Comparison of ENCODE assay signal across 16 cellular contexts in genomic region chr20:496126-496696, GRCh38. TPM values are rescaled to one million over a fixed set of nuclear protein-coding genes. Genes with fewer than 3 reads are reported as not detected.
DNase-seq lines count a peak whose midpoint lies in the region; ATAC-seq and TF ChIP-seq lines count a peak whose summit lies in the region.
"Had no signal": no experiment of that assay in that cellular context is flagged by ENCODE, and none has a peak within 500 bp of the region (broad histone marks: within the 10 kb centered on the region; RNA-seq: fewer than 3 reads in every experiment).

No MANE protein-coding gene starts in this region.

- H3K9me3 ChIP-seq in adipocyte (ENCODE audit: control insufficient read depth, low read length) = no peaks in the 10 kb centered on the region
- H3K9me3 ChIP-seq in heart left ventricle = no peaks in the 10 kb centered on the region

- CTCF ChIA-PET in activated CD8-positive, alpha-beta memory T cell treated with anti-CD3 and anti-CD28 coated beads, Interleukin-2, amount 10 ng/mL, durations not matched to agents 7 days and 5 days (lab: Charles Lee) = interaction anchor here (0.6 to 1.2 kb wide), 3 partner anchors 48 to 149 kb away, joined by 3 to 4 read pairs (median 4); no protein-coding TSS in a partner anchor

- no peaks in the 10 kb centered on the region for H3K27me3 ChIP-seq in adipocyte (replicated peaks; ENCODE audit: control insufficient read depth, insufficient read depth, low read length)
- no peaks in the 10 kb centered on the region for H3K27me3 ChIP-seq in heart left ventricle

- intact Hi-C loops in heart left ventricle (cut with DNase I) = no loop called here

- ATAC-seq in heart left ventricle (peak; percentile 65 to 83 (median 75)), HG02938 (IDR thresholded peaks at IDR 0.05; ENCODE audit: unreplicated experiment) (no peak)
- no peak for ATAC-seq in activated CD8-positive, alpha-beta memory T cell treated with anti-CD3 and anti-CD28 coated beads, Interleukin-2, amount 10 ng/mL, durations not matched to agents 7 days and 5 days
- ATAC-seq: CD8-positive, alpha-beta T cell; stimulated activated naive B cell treated with anti-CD40 and anti-IgM and Interleukin-4, amounts not matched to agents 10 μg/mL and 1 μg/mL and 100 μg/mL, for 72 hours had no signal

- no peak for TF ChIP-seq POLR2A in heart left ventricle (IDR thresholded peaks at IDR 0.05)

- no peak for TF ChIP-seq CTCF in heart left ventricle (IDR thresholded peaks at IDR 0.05)

- no peak overlapping the region for H3K4me3 Mint-ChIP-seq in activated CD8-positive, alpha-beta memory T cell treated with anti-CD3 and anti-CD28 coated beads, Interleukin-2, amount 10 ng/mL, durations not matched to agents 7 days and 5 days
- H3K4me3 Mint-ChIP-seq: CD8-positive, alpha-beta T cell; stimulated activated naive B cell treated with anti-CD40 and anti-IgM and Interleukin-4, amounts not matched to agents 10 μg/mL and 1 μg/mL and 100 μg/mL, for 72 hours had no signal

- H3K4me3 ChIP-seq in adipocyte (ENCODE audit: low read length) (peak overlapping the region; percentile 13), heart left ventricle (no peak overlapping the region)

- H3K4me1 Mint-ChIP-seq in activated CD8-positive, alpha-beta memory T cell treated with anti-CD3 and anti-CD28 coated beads, Interleukin-2, amount 10 ng/mL, durations not matched to agents 7 days and 5 days = no peaks in the 10 kb centered on the region
- H3K4me1 Mint-ChIP-seq: stimulated activated naive B cell treated with anti-CD40 and anti-IgM and Interleukin-4, amounts not matched to agents 10 μg/mL and 1 μg/mL and 100 μg/mL, for 72 hours had no signal

- peaks cover 66% of the 10 kb centered on the region for H3K36me3 ChIP-seq in adipocyte (ENCODE audit: control insufficient read depth, insufficient read depth, low read length, severe bottlenecking)
- H3K36me3 ChIP-seq in heart left ventricle = peaks cover 0 to 98% (median 96%) of the 10 kb centered on the region in 9 donors

- 39 to 48% (median 43%) methylated on average over 2 of the region's 2 CpGs for WGBS in heart left ventricle, 4 donors

- H3K4me1 ChIP-seq in adipocyte (ENCODE audit: control insufficient read depth, insufficient read depth, low read length) = peaks cover 60% of the 10 kb centered on the region
- H3K4me1 ChIP-seq in heart left ventricle = peaks cover 0 to 28% (median 6%) of the 10 kb centered on the region in 12 donors

- H3K27ac Mint-ChIP-seq in activated CD8-positive, alpha-beta memory T cell treated with anti-CD3 and anti-CD28 coated beads, Interleukin-2, amount 10 ng/mL, durations not matched to agents 7 days and 5 days = no peak overlapping the region
- H3K27ac Mint-ChIP-seq: stimulated activated naive B cell treated with anti-CD40 and anti-IgM and Interleukin-4, amounts not matched to agents 10 μg/mL and 1 μg/mL and 100 μg/mL, for 72 hours had no signal

- no peaks in the 10 kb centered on the region for H3K27me3 Mint-ChIP-seq in activated CD8-positive, alpha-beta memory T cell treated with anti-CD3 and anti-CD28 coated beads, Interleukin-2, amount 10 ng/mL, durations not matched to agents 7 days and 5 days
- H3K27me3 Mint-ChIP-seq: stimulated activated naive B cell treated with anti-CD40 and anti-IgM and Interleukin-4, amounts not matched to agents 10 μg/mL and 1 μg/mL and 100 μg/mL, for 72 hours had no signal

- DNase-seq in AG20443 (ENCODE audit: low spot score) (peak; percentile 21), adipocyte (ENCODE audit: low read depth) (peak; percentile 93), heart left ventricle (no peak), renal cortical epithelial cell (ENCODE audit: low read depth) (peak; percentile 69), UCSD-AML1 (lab: John Stamatoyannopoulos, UW; ENCODE audit: unreplicated experiment) (no peak)
- DNase-seq in activated CD8-positive, alpha-beta memory T cell treated with anti-CD3 and anti-CD28 coated beads, Interleukin-2, amount 10 ng/mL, durations not matched to agents 7 days and 5 days = no peak
- no peak for DNase-seq in NK-92 treated with Interleukin-12 subunit alpha and Interleukin-12 subunit beta, amount 100 ng/mL, for 24 hours (lab: John Stamatoyannopoulos, UW)
- DNase-seq: CD8-positive, alpha-beta T cell; effector CD4-positive, alpha-beta T cell; NCI-H1417 treated with DMSO at 0.1 percent for 48 hours; NCI-H774; SHP77 treated with DMSO at 0.1 percent for 48 hours; stimulated activated CD4-positive, alpha-beta T cell treated with anti-CD3 and anti-CD28 coated beads, Interleukin-4, amount 100 ng/mL, for 1 hour; stimulated activated naive B cell treated with anti-CD40 and anti-IgM and Interleukin-4, amounts not matched to agents 10 μg/mL and 1 μg/mL and 100 μg/mL, for 72 hours; WERI-Rb-1 had no signal

- H3K9ac ChIP-seq in adipocyte (ENCODE audit: low read length) = peak overlapping the region; percentile 50

- H3K27ac ChIP-seq in heart left ventricle = peak overlapping the region in 10 of 12 donors; percentile 16 to 73 (median 34)
- H3K27ac ChIP-seq: WERI-Rb-1 had no signal

- no peaks in the 10 kb centered on the region for H3K9me3 Mint-ChIP-seq in activated CD8-positive, alpha-beta memory T cell treated with anti-CD3 and anti-CD28 coated beads, Interleukin-2, amount 10 ng/mL, durations not matched to agents 7 days and 5 days (ENCODE audit: low read depth)
- H3K9me3 Mint-ChIP-seq: CD8-positive, alpha-beta T cell; stimulated activated naive B cell treated with anti-CD40 and anti-IgM and Interleukin-4, amounts not matched to agents 10 μg/mL and 1 μg/mL and 100 μg/mL, for 72 hours had no signal

- H3K36me3 Mint-ChIP-seq in activated CD8-positive, alpha-beta memory T cell treated with anti-CD3 and anti-CD28 coated beads, Interleukin-2, amount 10 ng/mL, durations not matched to agents 7 days and 5 days = peaks cover 43% of the 10 kb centered on the region

RNA-seq across cellular contexts. Expression of gene TBC1D20, which starts 33.9 kb away (rescaled TPM):
- 10 to 100 TPM; 19.0 to 38.9 (median 26.3) TPM for total RNA-seq in heart left ventricle
- polyA plus RNA-seq in heart left ventricle = 10 to 100 TPM in 1 of 2 donors, 1 to 10 TPM in 1; 9.3 to 25.5 TPM
- 34.2 and 36.9 TPM in 2 replicates for total RNA-seq in renal cortical epithelial cell
- 10 to 100 TPM; 28.3 to 29.4 TPM for total RNA-seq in activated CD8-positive, alpha-beta memory T cell treated with anti-CD3 and anti-CD28 coated beads, Interleukin-2, amount 10 ng/mL, durations not matched to agents 7 days and 5 days

RNA-seq across cellular contexts. Expression of gene CSNK2A1, which starts 47.4 kb away (rescaled TPM):
- total RNA-seq in heart left ventricle (100 to 1,000 TPM; 107 to 136 (median 126) TPM), renal cortical epithelial cell (222 TPM in 2 replicates)
- 10 to 100 TPM; 30.3 to 72.1 TPM for polyA plus RNA-seq in heart left ventricle
- total RNA-seq in activated CD8-positive, alpha-beta memory T cell treated with anti-CD3 and anti-CD28 coated beads, Interleukin-2, amount 10 ng/mL, durations not matched to agents 7 days and 5 days = 100 to 1,000 TPM; 111 to 124 TPM

Comparison
In these comparisons a context has a peak if more than half of its experiments do, and no peak if none do; other contexts are left out.
1. DNase-seq: peak in AG20443 (single experiment), adipocyte (single experiment) and renal cortical epithelial cell (single experiment); none in heart left ventricle (0 of 5), activated CD8-positive, alpha-beta memory T cell treated with anti-CD3 and anti-CD28 coated beads, Interleukin-2, amount 10 ng/mL, durations not matched to agents 7 days and 5 days (single experiment), UCSD-AML1 (single experiment) and NK-92 treated with Interleukin-12 subunit alpha and Interleukin-12 subunit beta, amount 100 ng/mL, for 24 hours (single experiment).
2. ATAC-seq: peak in heart left ventricle (4 of 4); none in activated CD8-positive, alpha-beta memory T cell treated with anti-CD3 and anti-CD28 coated beads, Interleukin-2, amount 10 ng/mL, durations not matched to agents 7 days and 5 days (single experiment) and HG02938 (single experiment).